In genomic region chr10:133201151-133201947, GRCh38 we compare ENCODE assay signal across 26 cellular contexts. TPM values are rescaled to one million over a fixed set of nuclear protein-coding genes. Genes with fewer than 3 reads are reported as not detected.
A peak's percentile ranks its signal among the peaks of the same experiment; 100 is the strongest.
DNase-seq lines count a peak whose midpoint lies in the region; ATAC-seq, FAIRE-seq and TF ChIP-seq lines count a peak whose summit lies in the region.
"Had no signal": no experiment of that assay in that cellular context is flagged by ENCODE, and none has a peak within 500 bp of the region (broad histone marks: within the 10 kb centered on the region; RNA-seq: fewer than 3 reads in every experiment).

No MANE protein-coding gene starts in this region.

- H3K27ac Mint-ChIP-seq in chondrocyte (ENCODE audit: unreplicated experiment) (no peak overlapping the region), neural progenitor cell (peak overlapping the region; percentile 54)
- H3K27ac Mint-ChIP-seq: B cell; CD8-positive, alpha-beta T cell had no signal

- H4K20me1 ChIP-seq in neural progenitor cell (ENCODE audit: low read depth), result no peaks in the 10 kb centered on the region
- H4K20me1 ChIP-seq: BLaER1 had no signal

- H3K9ac ChIP-seq in kidney (ENCODE audit: low read length in 2 of 2) (no peak overlapping the region), neural progenitor cell (no peak overlapping the region)
- H3K9ac ChIP-seq: BLaER1, GM23248 had no signal

- H3K4me1 ChIP-seq in right cardiac atrium (ENCODE audit: control insufficient read depth, insufficient read depth, low read length), result no peaks in the 10 kb centered on the region
- H3K4me1 ChIP-seq in kidney (ENCODE audit: control insufficient read depth in 1 of 2, insufficient read depth in 1 of 2, low read depth in 1 of 2, low read length in 2 of 2), result no peaks in the 10 kb centered on the region
- H3K4me1 ChIP-seq in neural progenitor cell, result no peaks in the 10 kb centered on the region
- no peaks in the 10 kb centered on the region for H3K4me1 ChIP-seq in effector memory CD4-positive, alpha-beta T cell (ENCODE audit: control insufficient read depth, insufficient read depth, low read length, poor library complexity, severe bottlenecking)
- H3K4me1 ChIP-seq: Caco-2 had no signal

- H3K27me3 ChIP-seq in right cardiac atrium (ENCODE audit: control insufficient read depth, insufficient read depth), result no peaks in the 10 kb centered on the region
- no peaks in the 10 kb centered on the region for H3K27me3 ChIP-seq in neural progenitor cell
- H3K27me3 ChIP-seq in effector memory CD4-positive, alpha-beta T cell (replicated peaks; ENCODE audit: control insufficient read depth, insufficient read depth, low read length, poor library complexity, severe bottlenecking), result no peaks in the 10 kb centered on the region
- H3K27me3 ChIP-seq: BLaER1 had no signal

- FAIRE-seq in kidney (lab: Jason Lieb, UNC), result no peak
- FAIRE-seq: A204.1, GM12878, GM19239, H1 had no signal

- H3K79me2 ChIP-seq in neural progenitor cell (ENCODE audit: low read depth), result no peaks in the 10 kb centered on the region

- H3K36me3 Mint-ChIP-seq in chondrocyte (ENCODE audit: low read depth), result no peaks in the 10 kb centered on the region
- no peaks in the 10 kb centered on the region for H3K36me3 Mint-ChIP-seq in neural progenitor cell
- H3K36me3 Mint-ChIP-seq: CD4-positive, CD25-positive, alpha-beta regulatory T cell; CD8-positive, alpha-beta T cell had no signal

- H2AFZ ChIP-seq in neural progenitor cell (replicated peaks), result no peak overlapping the region
- H2AFZ ChIP-seq: GM23248 had no signal

- no peaks in the 10 kb centered on the region for H3K9me3 Mint-ChIP-seq in chondrocyte (ENCODE audit: low read depth)
- H3K9me3 Mint-ChIP-seq in neural progenitor cell, result no peaks in the 10 kb centered on the region
- H3K9me3 Mint-ChIP-seq: CD4-positive, CD25-positive, alpha-beta regulatory T cell; CD8-positive, alpha-beta T cell had no signal

- H3K4me3 ChIP-seq in right cardiac atrium (ENCODE audit: low read length) (no peak overlapping the region), kidney (ENCODE audit: low read length in 2 of 2) (no peak overlapping the region), neural progenitor cell (no peak overlapping the region)
- no peak overlapping the region for H3K4me3 ChIP-seq in effector memory CD4-positive, alpha-beta T cell (ENCODE audit: insufficient read depth, low read depth, low read length, poor library complexity, severe bottlenecking)
- H3K4me3 ChIP-seq: BLaER1, GM12878, GM23248 had no signal

- H3K4me1 Mint-ChIP-seq in chondrocyte (ENCODE audit: low read depth), result no peaks in the 10 kb centered on the region
- peaks cover 5% of the 10 kb centered on the region for H3K4me1 Mint-ChIP-seq in neural progenitor cell
- H3K4me1 Mint-ChIP-seq: B cell; CD4-positive, CD25-positive, alpha-beta regulatory T cell had no signal

- H3K4me2 ChIP-seq in neural progenitor cell, result no peak overlapping the region
- H3K4me2 ChIP-seq: BLaER1 had no signal

- no peaks in the 10 kb centered on the region for H3F3A ChIP-seq in neural progenitor cell (ENCODE audit: low read depth)

- no peak overlapping the region for H3K27ac ChIP-seq in right cardiac atrium (ENCODE audit: low read length)
- no peak overlapping the region for H3K27ac ChIP-seq in kidney (ENCODE audit: low read depth in 2 of 2, low read length in 2 of 2)
- H3K27ac ChIP-seq in neural progenitor cell, result no peak overlapping the region
- no peak overlapping the region for H3K27ac ChIP-seq in effector memory CD4-positive, alpha-beta T cell (ENCODE audit: insufficient read depth, low read length, poor library complexity, severe bottlenecking)
- H3K27ac ChIP-seq: 22Rv1, BLaER1, C4-2B, GM23248 had no signal

- H3K36me3 ChIP-seq in kidney (ENCODE audit: control insufficient read depth in 1 of 2, insufficient read depth in 2 of 2, low read length in 2 of 2) (no peaks in the 10 kb centered on the region), neural progenitor cell (no peaks in the 10 kb centered on the region)
- no peaks in the 10 kb centered on the region for H3K36me3 ChIP-seq in effector memory CD4-positive, alpha-beta T cell (ENCODE audit: control insufficient read depth, insufficient read depth, low read length)

- ATAC-seq in right cardiac atrium, result no peak
- ATAC-seq in Right ventricle myocardium superior (ENCODE audit: poor library complexity), result no peak
- ATAC-seq: CD8-positive, alpha-beta T cell; GM12878; HCT116 had no signal

- WGBS in right cardiac atrium, result 90% methylated on average over 57 of the region's 57 CpGs

- peak in 2 of 3 donors; percentile 33 to 47 for DNase-seq in right cardiac atrium
- DNase-seq in Right ventricle myocardium superior, result no peak
- peak; percentile 92 for DNase-seq in chondrocyte (ENCODE audit: low spot score)
- DNase-seq in kidney, result peak; percentile 65
- no peak for DNase-seq in neural progenitor cell (ENCODE audit: low spot score)
- DNase-seq in hepatic stellate cell (ENCODE audit: low spot score), result no peak
- no peak for DNase-seq in effector memory CD4-positive, alpha-beta T cell
- no peak for DNase-seq in kidney glomerular epithelial cell (lab: John Stamatoyannopoulos, UW)
- DNase-seq: Caco-2; CD4-positive, CD25-positive, alpha-beta regulatory T cell; DMS79; EL; GDM1; GM23248; H7 had no signal

- H3K9me3 ChIP-seq in right cardiac atrium (ENCODE audit: control insufficient read depth, low read length) (no peaks in the 10 kb centered on the region), kidney (ENCODE audit: control insufficient read depth in 1 of 2, low read length in 2 of 2) (no peaks in the 10 kb centered on the region), neural progenitor cell (ENCODE audit: low read depth) (no peaks in the 10 kb centered on the region)
- H3K9me3 ChIP-seq in effector memory CD4-positive, alpha-beta T cell (ENCODE audit: control insufficient read depth, low read length), result no peaks in the 10 kb centered on the region
- H3K9me3 ChIP-seq: BLaER1, Caco-2 had no signal

- intact Hi-C loops in right cardiac atrium (cut with DNase I) (no loop called here), Right ventricle myocardium superior (cut with DNase I) (no loop called here), kidney (cut with DNase I) (no loop called here)

- H3K4me3 Mint-ChIP-seq in chondrocyte (ENCODE audit: unreplicated experiment) (no peak overlapping the region), neural progenitor cell (no peak overlapping the region)
- H3K4me3 Mint-ChIP-seq: B cell; CD8-positive, alpha-beta T cell had no signal

- H3K27me3 Mint-ChIP-seq in chondrocyte (ENCODE audit: low read depth) (peaks cover 14% of the 10 kb centered on the region), neural progenitor cell (ENCODE audit: insufficient read depth, low read depth) (peaks cover 2% of the 10 kb centered on the region)
- H3K27me3 Mint-ChIP-seq: B cell; CD4-positive, CD25-positive, alpha-beta regulatory T cell had no signal

- TF ChIP-seq CTCF in chondrocyte (IDR thresholded peaks at IDR 0.05), result no peak
- TF ChIP-seq CTCF in kidney (IDR thresholded peaks at IDR 0.05; ENCODE audit: borderline replicate concordance, extremely low read depth, insufficient read depth), result no peak
- TF ChIP-seq CTCF in neural progenitor cell (IDR thresholded peaks at IDR 0.05), result no peak

RNA-seq across cellular contexts. Expression of gene UTF1, which starts 28.7 kb away (rescaled TPM):
- total RNA-seq in right cardiac atrium (not detected), Right ventricle myocardium superior (not detected), chondrocyte (not detected in 3 replicates), kidney (not detected), neural progenitor cell (ENCODE audit: low replicate concordance) (not detected in 2 replicates)
- polyA plus RNA-seq in right cardiac atrium (not detected), kidney (ENCODE audit: insufficient read depth, low read depth, low replicate concordance) (not detected)
- total RNA-seq: Caco-2; CD4-positive, CD25-positive, alpha-beta regulatory T cell; CD8-positive, alpha-beta T cell; GM12878; GM23248 had no signal
- polyA plus RNA-seq: AG04450; CD4-positive, CD25-positive, alpha-beta regulatory T cell; GM12878; GM23248 had no signal

RNA-seq across cellular contexts. Expression of gene VENTX, which starts 36.3 kb away (rescaled TPM):
- total RNA-seq in right cardiac atrium (under 1 TPM; 0.45 to 0.89 (median 0.68) TPM), Right ventricle myocardium superior (0.43 TPM), chondrocyte (not detected in 3 replicates), kidney (3.3 TPM), neural progenitor cell (ENCODE audit: low replicate concordance) (1.0 TPM in 1 of 2 replicates, not detected in the other)
- polyA plus RNA-seq in right cardiac atrium (0.48 TPM), kidney (ENCODE audit: insufficient read depth, low read depth, low replicate concordance) (0.39 TPM)
- total RNA-seq: B cell; Caco-2; CD4-positive, CD25-positive, alpha-beta regulatory T cell; CD8-positive, alpha-beta T cell; GM12878; GM23248 had no signal
- polyA plus RNA-seq: AG04450; CD4-positive, CD25-positive, alpha-beta regulatory T cell; GM23248 had no signal

RNA-seq across cellular contexts. Expression of gene KNDC1, which starts 41.3 kb away (rescaled TPM):
- total RNA-seq in right cardiac atrium (1 to 10 TPM in 2 of 4 donors, under 1 TPM in 2; 0.41 to 1.4 (median 0.91) TPM), Right ventricle myocardium superior (not detected), chondrocyte (0.24 to 0.72 TPM (median 0.55 TPM) in 3 replicates), kidney (8.7 TPM), neural progenitor cell (ENCODE audit: low replicate concordance) (1.8 and 5.6 TPM in 2 replicates)
- polyA plus RNA-seq in right cardiac atrium (0.23 TPM), kidney (ENCODE audit: insufficient read depth, low read depth, low replicate concordance) (0.43 TPM)
- total RNA-seq: CD8-positive, alpha-beta T cell had no signal
- polyA plus RNA-seq: CD4-positive, CD25-positive, alpha-beta regulatory T cell had no signal

Comparison
In these comparisons a context has a peak if more than half of its experiments do, and no peak if none do; other contexts are left out.
1. DNase-seq: peak in right cardiac atrium (2 of 3), chondrocyte (single experiment) and kidney (single experiment); none in Right ventricle myocardium superior (single experiment), neural progenitor cell (single experiment), hepatic stellate cell (single experiment), effector memory CD4-positive, alpha-beta T cell (0 of 3) and kidney glomerular epithelial cell (single experiment).